26 cellular contexts compared by ENCODE assay signal in genomic region chr21:42725416-42725930, GRCh38.
DNase-seq lines count a peak whose midpoint lies in the region; ATAC-seq, FAIRE-seq and TF ChIP-seq lines count a peak whose summit lies in the region.
"Had no signal": no experiment of that assay in that cellular context is flagged by ENCODE, and none has a peak within 500 bp of the region (broad histone marks: within the 10 kb centered on the region; RNA-seq: fewer than 3 reads in every experiment).

No MANE protein-coding gene starts in this region.

- DNase-seq in IMR-90 (peak; percentile 2), SW480 (ENCODE audit: low spot score) (peak; percentile 67), urothelium cell line (ENCODE audit: low spot score) (no peak), NCI-H510A treated with DMSO at 0.1 percent for 48 hours (lab: John Stamatoyannopoulos, UW) (no peak), H4 (ENCODE audit: low spot score) (no peak)
- DNase-seq in stimulated activated CD4-positive, alpha-beta T cell treated with anti-CD3 and anti-CD28 coated beads, Interleukin-12 subunit alpha, Interleukin-12 subunit beta, amount 100 ng/mL, for 4 hours: no peak
- DNase-seq: Caco-2; CD4-positive, alpha-beta memory T cell; KBM-7; NCI-H1092; NCI-H1436; NCI-H187 treated with DMSO at 0.1 percent for 48 hours; NCI-H2107; NCI-H2227 treated with DMSO at 0.1 percent for 48 hours; NCI-H510A; NCI-H748 treated with DMSO at 0.1 percent for 48 hours; NK-92 treated with Interleukin-12 subunit alpha and Interleukin-12 subunit beta, amount 100 ng/mL, for 24 hours had no signal

- POLR2A ChIA-PET in IMR-90 (lab: Charles Lee; ENCODE audit: unreplicated experiment): no interaction called here

- no peaks in the 10 kb centered on the region; the same call in 1 of the 2 replicates for H3K9me1 ChIP-seq in IMR-90 (ENCODE audit: insufficient read depth, low read length)

- no peak overlapping the region for H4K5ac ChIP-seq in IMR-90 (ENCODE audit: low read depth, low read length)

- no peaks in the 10 kb centered on the region; the same call in 1 of the 2 replicates for H3K27me3 ChIP-seq in IMR-90 (ENCODE audit: control insufficient read depth, insufficient read depth, low read length)
- no peaks in the 10 kb centered on the region for H3K27me3 ChIP-seq in mucosa of rectum (ENCODE audit: control insufficient read depth in 2 of 2, insufficient read depth in 2 of 2, low read length in 2 of 2)
- H3K27me3 ChIP-seq: SJSA1 had no signal

- H3K4ac ChIP-seq in IMR-90 (ENCODE audit: low read depth, low read length): no peak overlapping the region

- no peak overlapping the region for H2AFZ ChIP-seq in IMR-90 (replicated peaks; ENCODE audit: low read length, poor library complexity)
- H2AFZ ChIP-seq: GM23338 had no signal

- no peak overlapping the region for H4K91ac ChIP-seq in IMR-90 (ENCODE audit: insufficient read depth, low read depth, low read length)

- H3K18ac ChIP-seq in IMR-90 (ENCODE audit: low read depth, low read length): no peak overlapping the region

- H3K23ac ChIP-seq in IMR-90 (ENCODE audit: low read depth, low read length): no peak overlapping the region

- no peak overlapping the region for H2BK15ac ChIP-seq in IMR-90 (ENCODE audit: low read depth, low read length)

- WGBS in IMR-90 (ENCODE audit: extremely low coverage in 2 of 2, insufficient read length in 1 of 2), 2 experiments: 97% methylated on average over 7 of the region's 15 CpGs; no CpG with 5 or more reads in 1 of the 2 experiments

- H3K79me1 ChIP-seq in IMR-90 (ENCODE audit: low read depth in 1 of 2, low read length in 2 of 2): no peaks in the 10 kb centered on the region

- H4K20me1 ChIP-seq in IMR-90 (ENCODE audit: insufficient read depth, low read length): no peaks in the 10 kb centered on the region

- H2BK5ac ChIP-seq in IMR-90 (ENCODE audit: low read depth, low read length, poor library complexity, severe bottlenecking): no peak overlapping the region

- H3K36me3 ChIP-seq in IMR-90 (ENCODE audit: control insufficient read depth, insufficient read depth, low read length) (no peaks in the 10 kb centered on the region), mucosa of rectum (ENCODE audit: control insufficient read depth in 2 of 2, insufficient read depth in 2 of 2, low read length in 2 of 2) (peaks cover 0 to 3% of the 10 kb centered on the region in 2 donors)
- H3K36me3 ChIP-seq: BLaER1 treated with 17β-estradiol and CSF1 and Interleukin-3, amounts not matched to agents 10 nM and 100 nM had no signal

- peaks cover 12% of the 10 kb centered on the region for H3K4me1 ChIP-seq in IMR-90 (ENCODE audit: control insufficient read depth, insufficient read depth, low read length)
- H3K4me1 ChIP-seq in mucosa of rectum (ENCODE audit: control insufficient read depth in 2 of 2, insufficient read depth in 2 of 2, low read length in 2 of 2): peaks cover 39 to 52% of the 10 kb centered on the region in 2 donors

- dilution Hi-C loops in IMR-90 (cut with HindIII; ENCODE audit: low sequenced_read_pairs, unreplicated experiment): no loop called here

- H3K4me2 ChIP-seq in IMR-90 (ENCODE audit: low read depth, low read length): no peak overlapping the region
- H3K4me2 ChIP-seq: GM23338 had no signal

- H3K9ac ChIP-seq in IMR-90 (ENCODE audit: low read depth, low read length) (no peak overlapping the region), mucosa of rectum (ENCODE audit: low read depth in 1 of 2, low read length in 2 of 2) (peak overlapping the region in 1 of 2 donors; percentile 74)
- H3K9ac ChIP-seq: BLaER1 treated with 17β-estradiol and CSF1 and Interleukin-3, amounts not matched to agents 10 nM and 100 nM had no signal

- TF ChIP-seq CTCF in IMR-90 (conservative IDR thresholded peaks at IDR 0.05; ENCODE audit: low read depth, low read length): no peak

- no peak for TF ChIP-seq RAD21 in IMR-90 (IDR thresholded peaks at IDR 0.05; ENCODE audit: low read length)

- no TSS peak for BruUV-seq in IMR-90 (replicated peaks; lab: Mats Ljungman, UMichigan)

- no peak overlapping the region for H3K56ac ChIP-seq in IMR-90 (ENCODE audit: extremely low read depth, insufficient read depth, low read length)

- 0 out of 2 replicates have a peak overlapping the region, but pooled peaks have one; percentile 45 for H2AK5ac ChIP-seq in IMR-90 (ENCODE audit: low read depth, low read length)

- no peak overlapping the region for H4K8ac ChIP-seq in IMR-90 (ENCODE audit: low read depth in 2 of 2, low read length in 2 of 2)

- ATAC-seq in IMR-90 (ENCODE audit: low read depth): no peak
- ATAC-seq: GM23338, Panc1, Right ventricle myocardium inferior had no signal

- CTCF ChIA-PET in IMR-90 (lab: Yijun Ruan, JAX): no interaction called here

- no peaks in the 10 kb centered on the region for H3K9me3 ChIP-seq in IMR-90 (ENCODE audit: control insufficient read depth, insufficient read depth, low read length)
- no peaks in the 10 kb centered on the region for H3K9me3 ChIP-seq in mucosa of rectum (ENCODE audit: control insufficient read depth in 2 of 2, low read length in 2 of 2)
- H3K9me3 ChIP-seq: Caco-2, SJSA1 had no signal

- H2BK20ac ChIP-seq in IMR-90 (ENCODE audit: low read depth, low read length): peak overlapping the region; percentile 42; the same call in 1 of the 2 replicates

- no peak overlapping the region for H2AK9ac ChIP-seq in IMR-90 (replicated peaks; ENCODE audit: low read depth, low read length, poor library complexity)

- peak; percentile 37 for FAIRE-seq in urothelium cell line (lab: Jason Lieb, UNC)
- FAIRE-seq: G401.6, GM12892, GM18507 had no signal

- intact Hi-C loops in IMR-90 (cut with micrococcal nuclease): no loop called here

- peak overlapping the region; percentile 59 for H2BK120ac ChIP-seq in IMR-90 (ENCODE audit: low read depth, low read length)

- no peak for TF ChIP-seq POLR2A in IMR-90 (IDR thresholded peaks at IDR 0.05; ENCODE audit: low read depth, low read length)

- H3K14ac ChIP-seq in IMR-90 (replicated peaks; ENCODE audit: low read depth, low read length): no peak overlapping the region

- in situ Hi-C loops in IMR-90 (cut with MboI; ENCODE audit: low sequenced_read_pairs): no loop called here

- H3K27ac ChIP-seq in IMR-90 (ENCODE audit: insufficient read depth, low read length) (no peak overlapping the region), mucosa of rectum (ENCODE audit: low read depth in 2 of 2, low read length in 2 of 2) (peak overlapping the region; percentile 92 to 96)
- H3K27ac ChIP-seq: BLaER1 treated with 17β-estradiol and CSF1 and Interleukin-3, amounts not matched to agents 10 nM and 100 nM had no signal

- H3K4me3 ChIP-seq in IMR-90 (ENCODE audit: insufficient read depth, low read depth, low read length) (no peak overlapping the region), mucosa of rectum (ENCODE audit: low read length in 2 of 2) (no peak overlapping the region)
- H3K4me3 ChIP-seq: BLaER1 treated with 17β-estradiol and CSF1 and Interleukin-3, amounts not matched to agents 10 nM and 100 nM; GM23338; SJSA1 had no signal

TF ChIP-seq in IMR-90, 13 proteins besides CTCF, POLR2A, EP300 and RAD21:
- no peak for TF ChIP-seq FOS (IDR thresholded peaks at IDR 0.05; ENCODE audit: low read depth, low read length)
- TF ChIP-seq MAFK (IDR thresholded peaks at IDR 0.05; ENCODE audit: low read depth, low read length): no peak
- TF ChIP-seq RFX5 (IDR thresholded peaks at IDR 0.05; ENCODE audit: low read depth, low read length): no peak
- no peak for TF ChIP-seq MAZ (IDR thresholded peaks at IDR 0.05; ENCODE audit: borderline replicate concordance, low read depth, low read length)
- TF ChIP-seq SMC3 (IDR thresholded peaks at IDR 0.05; ENCODE audit: low read depth, low read length): no peak
- TF ChIP-seq RCOR1 (IDR thresholded peaks at IDR 0.05; ENCODE audit: insufficient replicate concordance, low read length): no peak
- no peak for TF ChIP-seq NFE2L2 (IDR thresholded peaks at IDR 0.05; ENCODE audit: low read depth, low read length)
- TF ChIP-seq USF2 (IDR thresholded peaks at IDR 0.05; ENCODE audit: low read depth, low read length): no peak
- TF ChIP-seq CEBPB (IDR thresholded peaks at IDR 0.05; ENCODE audit: low read depth, low read length): no peak
- TF ChIP-seq BHLHE40 (IDR thresholded peaks at IDR 0.05; ENCODE audit: low read depth, low read length): no peak
- no peak for TF ChIP-seq MXI1 (IDR thresholded peaks at IDR 0.05; ENCODE audit: borderline replicate concordance, low read depth, low read length)
- TF ChIP-seq ELK1 (IDR thresholded peaks at IDR 0.05; ENCODE audit: borderline replicate concordance, low read depth, low read length): no peak
- TF ChIP-seq CHD1 (IDR thresholded peaks at IDR 0.05; ENCODE audit: low read depth, low read length): no peak

Comparison
In these comparisons a context has a peak if more than half of its experiments do, and no peak if none do; other contexts are left out.
1. DNase-seq: peak in IMR-90 (single experiment) and SW480 (single experiment); none in urothelium cell line (single experiment), NCI-H510A treated with DMSO at 0.1 percent for 48 hours (single experiment), H4 (single experiment) and stimulated activated CD4-positive, alpha-beta T cell treated with anti-CD3 and anti-CD28 coated beads, Interleukin-12 subunit alpha, Interleukin-12 subunit beta, amount 100 ng/mL, for 4 hours (single experiment).